8 cellular contexts compared by ENCODE assay signal in genomic region chr5:149837680-149838269, GRCh38.
DNase-seq lines count a peak whose midpoint lies in the region; ATAC-seq and TF ChIP-seq lines count a peak whose summit lies in the region.

No MANE protein-coding gene starts in this region.

- no peak for ATAC-seq in activated naive CD8-positive, alpha-beta T cell treated with anti-CD3 and anti-CD28 coated beads, Interleukin-2, amount 50 U/mL, for 24 hours
- no peak for ATAC-seq in GM18861 (IDR thresholded peaks at IDR 0.05; ENCODE audit: unreplicated experiment)

- peaks cover 15 to 91% (median 37%) of the 10 kb centered on the region in 4 donors for H3K36me3 ChIP-seq in sigmoid colon

- H3K9me3 Mint-ChIP-seq in CD14-positive monocyte (peaks cover 0 to 2% (median 0%) of the 10 kb centered on the region in 7 donors), neural crest cell (no peaks in the 10 kb centered on the region)
- H3K9me3 Mint-ChIP-seq in activated naive CD8-positive, alpha-beta T cell treated with anti-CD3 and anti-CD28 coated beads, Interleukin-2, amount 50 U/mL, for 24 hours: no peaks in the 10 kb centered on the region

- H3K27ac Mint-ChIP-seq in CD14-positive monocyte (peak overlapping the region in 4 of 7 donors; percentile 7 to 67 (median 12)), neural crest cell (ENCODE audit: unreplicated experiment) (no peak overlapping the region)
- no peak overlapping the region for H3K27ac Mint-ChIP-seq in activated naive CD8-positive, alpha-beta T cell treated with anti-CD3 and anti-CD28 coated beads, Interleukin-2, amount 50 U/mL, for 24 hours

- TF ChIP-seq POLR2A in erythroblast (IDR thresholded peaks at IDR 0.05; ENCODE audit: low read length): no peak
- TF ChIP-seq POLR2A in sigmoid colon (IDR thresholded peaks at IDR 0.05): no peak

- H3K36me3 Mint-ChIP-seq in CD14-positive monocyte (peaks cover 81 to 87% of the 10 kb centered on the region in 2 donors), neural crest cell (ENCODE audit: low read depth) (no peaks in the 10 kb centered on the region)
- H3K36me3 Mint-ChIP-seq in activated naive CD8-positive, alpha-beta T cell treated with anti-CD3 and anti-CD28 coated beads, Interleukin-2, amount 50 U/mL, for 24 hours (ENCODE audit: low read depth): peaks cover 15% of the 10 kb centered on the region

- WGBS in sigmoid colon, 2 donors: 26 to 51% methylated on average over 7 of the region's 7 CpGs

- intact Hi-C loops in CD14-positive monocyte (cut with micrococcal nuclease) (no loop called here), sigmoid colon (cut with DNase I) (no loop called here)

- H3K27me3 Mint-ChIP-seq in CD14-positive monocyte (ENCODE audit: low read depth in 3 of 3): peaks cover 0 to 2% (median 0%) of the 10 kb centered on the region in 3 donors
- H3K27me3 Mint-ChIP-seq in neural crest cell (ENCODE audit: low read depth): no peaks in the 10 kb centered on the region
- H3K27me3 Mint-ChIP-seq in activated naive CD8-positive, alpha-beta T cell treated with anti-CD3 and anti-CD28 coated beads, Interleukin-2, amount 50 U/mL, for 24 hours: no peaks in the 10 kb centered on the region

- H3K4me3 Mint-ChIP-seq in CD14-positive monocyte (no peak overlapping the region), neural crest cell (no peak overlapping the region)
- no peak overlapping the region for H3K4me3 Mint-ChIP-seq in activated naive CD8-positive, alpha-beta T cell treated with anti-CD3 and anti-CD28 coated beads, Interleukin-2, amount 50 U/mL, for 24 hours

- no peaks in the 10 kb centered on the region for H3K9me3 ChIP-seq in sigmoid colon

- DNase-seq in CD14-positive monocyte (ENCODE audit: low spot score) (no peak), HFF-Myc (ENCODE audit: extremely low read depth, low read depth) (no peak), RPMI7951 (ENCODE audit: low read depth) (peak; percentile 57), erythroblast (lab: John Stamatoyannopoulos, UW) (peak; percentile 75 to 85), neural crest cell (ENCODE audit: low read depth, low spot score) (peak; percentile 61), sigmoid colon (no peak)
- DNase-seq in activated naive CD8-positive, alpha-beta T cell treated with anti-CD3 and anti-CD28 coated beads, Interleukin-2, amount 50 U/mL, for 24 hours: no peak

- peaks cover 0 to 3% (median 0%) of the 10 kb centered on the region in 4 donors for H3K4me1 ChIP-seq in sigmoid colon

- no peak overlapping the region for H3K4me3 ChIP-seq in HFF-Myc (replicated peaks; ENCODE audit: low read depth, low read length)
- H3K4me3 ChIP-seq in sigmoid colon: no peak overlapping the region

- no peaks in the 10 kb centered on the region for H3K27me3 ChIP-seq in sigmoid colon

- H3K27ac ChIP-seq in sigmoid colon: no peak overlapping the region

- TF ChIP-seq EP300 in sigmoid colon (IDR thresholded peaks at IDR 0.05): no peak

- H3K4me1 Mint-ChIP-seq in CD14-positive monocyte (no peaks in the 10 kb centered on the region), neural crest cell (peaks cover 25% of the 10 kb centered on the region)
- no peaks in the 10 kb centered on the region for H3K4me1 Mint-ChIP-seq in activated naive CD8-positive, alpha-beta T cell treated with anti-CD3 and anti-CD28 coated beads, Interleukin-2, amount 50 U/mL, for 24 hours

- no peak for TF ChIP-seq CTCF in CD14-positive monocyte (IDR thresholded peaks at IDR 0.05)
- TF ChIP-seq CTCF in HFF-Myc (IDR thresholded peaks at IDR 0.05; ENCODE audit: low read depth, low read length, missing control alignments): peak; percentile 72
- TF ChIP-seq CTCF in neural crest cell (conservative IDR thresholded peaks at IDR 0.05): peak; percentile 77
- peak in 1 of 4 experiments; percentile 11 for TF ChIP-seq CTCF in sigmoid colon (IDR thresholded peaks at IDR 0.05)

Comparison
In these comparisons a context has a peak if more than half of its experiments do, and no peak if none do; other contexts are left out.
1. DNase-seq: peak in RPMI7951 (single experiment), erythroblast (2 of 2) and neural crest cell (single experiment); none in CD14-positive monocyte (single experiment), HFF-Myc (single experiment), activated naive CD8-positive, alpha-beta T cell treated with anti-CD3 and anti-CD28 coated beads, Interleukin-2, amount 50 U/mL, for 24 hours (single experiment) and sigmoid colon (single experiment).
2. H3K27ac Mint-ChIP-seq: peak in CD14-positive monocyte (4 of 7); none in neural crest cell (single experiment) and activated naive CD8-positive, alpha-beta T cell treated with anti-CD3 and anti-CD28 coated beads, Interleukin-2, amount 50 U/mL, for 24 hours (single experiment).